Comparison of ENCODE assay signal across 26 cellular contexts in the genomic region with DNA sequence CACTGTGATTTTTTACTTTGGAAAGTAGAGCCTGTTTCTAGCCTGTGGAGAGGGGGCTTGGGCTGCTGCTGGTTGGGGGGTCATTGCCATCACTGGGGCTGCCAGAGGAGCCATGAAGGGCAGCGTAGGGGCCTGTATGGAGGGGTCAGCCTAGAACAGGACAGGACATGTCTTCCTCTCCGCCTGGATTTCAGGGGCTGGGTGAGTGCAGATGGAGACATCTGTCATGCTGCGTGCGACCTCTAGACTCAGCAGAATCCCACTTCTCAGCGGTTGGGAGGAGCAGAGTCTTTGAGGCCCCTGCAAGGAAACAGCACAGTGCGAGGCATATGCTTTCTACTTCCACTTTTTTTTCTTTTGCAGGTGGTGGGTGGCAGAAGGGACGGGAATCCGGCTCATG.
DNase-seq lines count a peak whose midpoint lies in the region; ATAC-seq and TF ChIP-seq lines count a peak whose summit lies in the region.
"Had no signal": no experiment of that assay in that cellular context is flagged by ENCODE, and none has a peak within 500 bp of the region (broad histone marks: within the 10 kb centered on the region; RNA-seq: fewer than 3 reads in every experiment).

No MANE protein-coding gene starts in this region.

- no peak overlapping the region for H3K4me3 Mint-ChIP-seq in activated T-cell treated with anti-CD3 and anti-CD28 coated beads, Interleukin-2, amount 50 U/mL, for 24 hours
- H3K4me3 Mint-ChIP-seq in type B pancreatic cell: no peak overlapping the region
- H3K4me3 Mint-ChIP-seq: activated B cell treated with CpG ODN at 0.5 μM for 24 hours; activated CD4-positive, alpha-beta T cell treated with anti-CD3 and anti-CD28 coated beads, Interleukin-2, amount 10 ng/mL, durations not matched to agents 7 days and 5 days; activated naive CD4-positive, alpha-beta T cell treated with anti-CD3 and anti-CD28 coated beads for 36 hours; CD4-positive, alpha-beta memory T cell; immature natural killer cell; memory B cell; T-cell had no signal

- ATAC-seq in GM19324 (IDR thresholded peaks at IDR 0.05; ENCODE audit: low FRiP score, unreplicated experiment): no peak
- ATAC-seq: left lung, T-cell, upper lobe of right lung had no signal

- peaks cover 11% of the 10 kb centered on the region for H3K4me1 ChIP-seq in hepatocyte (ENCODE audit: insufficient read depth)
- H3K4me1 ChIP-seq: left lung, upper lobe of right lung had no signal

- peak overlapping the region; percentile 69 for H3K27ac ChIP-seq in hepatocyte
- H3K27ac ChIP-seq: left lung, RWPE1, upper lobe of right lung had no signal

- peak overlapping the region; percentile 28 for H3K27ac Mint-ChIP-seq in activated T-cell treated with anti-CD3 and anti-CD28 coated beads, Interleukin-2, amount 50 U/mL, for 24 hours
- peak overlapping the region; percentile 38 for H3K27ac Mint-ChIP-seq in type B pancreatic cell
- H3K27ac Mint-ChIP-seq: activated B cell treated with CpG ODN at 0.5 μM for 24 hours; activated CD4-positive, alpha-beta T cell treated with anti-CD3 and anti-CD28 coated beads, Interleukin-2, amount 10 ng/mL, durations not matched to agents 7 days and 5 days; immature natural killer cell; memory B cell had no signal

- no peak overlapping the region for H2AFZ ChIP-seq in hepatocyte

- H3K27me3 Mint-ChIP-seq in activated T-cell treated with anti-CD3 and anti-CD28 coated beads, Interleukin-2, amount 50 U/mL, for 24 hours: no peaks in the 10 kb centered on the region
- H3K27me3 Mint-ChIP-seq in type B pancreatic cell: no peaks in the 10 kb centered on the region
- H3K27me3 Mint-ChIP-seq: activated B cell treated with CpG ODN at 0.5 μM for 24 hours; activated CD4-positive, alpha-beta T cell treated with anti-CD3 and anti-CD28 coated beads, Interleukin-2, amount 10 ng/mL, durations not matched to agents 7 days and 5 days; CD4-positive, alpha-beta memory T cell; memory B cell; T-cell had no signal

- H3K4me2 ChIP-seq in hepatocyte: peak overlapping the region; percentile 6
- H3K4me2 ChIP-seq: smooth muscle cell had no signal

- H4K20me1 ChIP-seq in hepatocyte (ENCODE audit: insufficient read depth, poor library complexity, severe bottlenecking): no peaks in the 10 kb centered on the region

- DNase-seq in activated T-cell treated with anti-CD3 and anti-CD28 coated beads, Interleukin-2, amount 50 U/mL, for 24 hours: no peak
- no peak for DNase-seq in activated T-cell treated with anti-CD3 and anti-CD28 coated beads, Interleukin-2, amount 50 U/mL, for 48 hours
- DNase-seq in NCI-H524 (lab: John Stamatoyannopoulos, UW) (peak; percentile 90 to 98), hepatocyte (ENCODE audit: low spot score) (no peak), type B pancreatic cell (ENCODE audit: extremely low spot score, unreplicated experiment) (no peak), NCI-H1105 treated with DMSO at 0.1 percent for 48 hours (lab: John Stamatoyannopoulos, UW) (no peak), cerebellar cortex (ENCODE audit: low spot score) (no peak)
- DNase-seq: activated B cell treated with CpG ODN at 0.5 μM for 24 hours; activated CD4-positive, alpha-beta T cell treated with anti-CD3 and anti-CD28 coated beads, Interleukin-2, amount 10 ng/mL, durations not matched to agents 7 days and 5 days; activated naive CD4-positive, alpha-beta T cell treated with anti-CD3 and anti-CD28 coated beads for 36 hours; CD4-positive, alpha-beta memory T cell; cerebellar nuclear complex; hypothalamus; immature natural killer cell; Karpas-422; left lung; NCI-H1417 treated with DMSO at 0.1 percent for 48 hours; NCI-H2081 treated with DMSO at 0.1 percent for 48 hours; NCI-H774; stimulated activated naive CD4-positive, alpha-beta T cell; T-cell; upper lobe of right lung had no signal

- H3K9me3 ChIP-seq in hepatocyte (ENCODE audit: low read depth): no peaks in the 10 kb centered on the region
- H3K9me3 ChIP-seq: left lung, upper lobe of right lung had no signal

- peaks cover 85% of the 10 kb centered on the region for H3K36me3 Mint-ChIP-seq in activated T-cell treated with anti-CD3 and anti-CD28 coated beads, Interleukin-2, amount 50 U/mL, for 24 hours (ENCODE audit: low read depth)
- no peaks in the 10 kb centered on the region for H3K36me3 Mint-ChIP-seq in type B pancreatic cell
- H3K36me3 Mint-ChIP-seq: memory B cell had no signal

- no peaks in the 10 kb centered on the region for H3K9me3 Mint-ChIP-seq in activated T-cell treated with anti-CD3 and anti-CD28 coated beads, Interleukin-2, amount 50 U/mL, for 24 hours
- no peaks in the 10 kb centered on the region for H3K9me3 Mint-ChIP-seq in type B pancreatic cell
- H3K9me3 Mint-ChIP-seq: activated B cell treated with CpG ODN at 0.5 μM for 24 hours; activated CD4-positive, alpha-beta T cell treated with anti-CD3 and anti-CD28 coated beads, Interleukin-2, amount 10 ng/mL, durations not matched to agents 7 days and 5 days; activated naive CD4-positive, alpha-beta T cell treated with anti-CD3 and anti-CD28 coated beads for 36 hours; CD4-positive, alpha-beta memory T cell; immature natural killer cell; memory B cell; T-cell had no signal

- H3K79me2 ChIP-seq in hepatocyte: no peaks in the 10 kb centered on the region

- no peak overlapping the region for H3K4me3 ChIP-seq in hepatocyte
- H3K4me3 ChIP-seq: left lung, smooth muscle cell, upper lobe of right lung had no signal

- no peaks in the 10 kb centered on the region for H3K36me3 ChIP-seq in hepatocyte (replicated peaks; ENCODE audit: insufficient read depth, low read depth)

- WGBS in hepatocyte (ENCODE audit: low lambda C conversion rate, missing lambda C conversion rate): 82% methylated on average over 7 of the region's 8 CpGs

- H3K27me3 ChIP-seq in hepatocyte: no peaks in the 10 kb centered on the region
- H3K27me3 ChIP-seq: left lung, upper lobe of right lung had no signal

- no peak for TF ChIP-seq CTCF in hepatocyte (IDR thresholded peaks at IDR 0.05; ENCODE audit: poor library complexity)
- no peak for TF ChIP-seq CTCF in type B pancreatic cell (conservative IDR thresholded peaks at IDR 0.05)

- no peaks in the 10 kb centered on the region for H3K9me2 ChIP-seq in hepatocyte (replicated peaks; ENCODE audit: insufficient read depth)

- no peaks in the 10 kb centered on the region for H3K4me1 Mint-ChIP-seq in activated T-cell treated with anti-CD3 and anti-CD28 coated beads, Interleukin-2, amount 50 U/mL, for 24 hours (ENCODE audit: low read depth)
- H3K4me1 Mint-ChIP-seq in type B pancreatic cell (ENCODE audit: unreplicated experiment): peaks cover 22% of the 10 kb centered on the region
- H3K4me1 Mint-ChIP-seq: CD4-positive, alpha-beta memory T cell; T-cell had no signal

Comparison
In these comparisons a context has a peak if more than half of its experiments do, and no peak if none do; other contexts are left out.
1. DNase-seq: peak in NCI-H524 (2 of 2); none in activated T-cell treated with anti-CD3 and anti-CD28 coated beads, Interleukin-2, amount 50 U/mL, for 24 hours (single experiment), activated T-cell treated with anti-CD3 and anti-CD28 coated beads, Interleukin-2, amount 50 U/mL, for 48 hours (0 of 2), hepatocyte (single experiment), type B pancreatic cell (single experiment), NCI-H1105 treated with DMSO at 0.1 percent for 48 hours (single experiment) and cerebellar cortex (single experiment).